In genomic region chr9:127706836-127707241, GRCh38 we compare ENCODE assay signal across 15 cellular contexts. TPM values are rescaled to one million over a fixed set of nuclear protein-coding genes. Genes with fewer than 3 reads are reported as not detected.
DNase-seq lines count a peak whose midpoint lies in the region; ATAC-seq and TF ChIP-seq lines count a peak whose summit lies in the region.
"Had no signal": no experiment of that assay in that cellular context is flagged by ENCODE, and none has a peak within 500 bp of the region (broad histone marks: within the 10 kb centered on the region; RNA-seq: fewer than 3 reads in every experiment).

Gene CFAP157, plus strand, starts transcription at chr9:127706988. Its CDS starts 44 bp downstream, at chr9:127707032.

- H3K79me2 ChIP-seq in HCT116 (ENCODE audit: insufficient read depth, low read length) = no peaks in the 10 kb centered on the region

- TF ChIP-seq CTCF in HCT116 (IDR thresholded peaks at IDR 0.05 in 2 of 3, conservative IDR thresholded peaks at IDR 0.05 in 1 of 3; ENCODE audit: borderline replicate concordance in 1 of 3, insufficient read depth in 1 of 3, low read depth in 2 of 3, low read length in 2 of 3) = no peak
- TF ChIP-seq CTCF in lower lobe of right lung (IDR thresholded peaks at IDR 0.05) = no peak
- TF ChIP-seq CTCF in GM20000 (IDR thresholded peaks at IDR 0.05; ENCODE audit: extremely low read depth, missing control alignments) = no peak

- no peak for TF ChIP-seq RAD21 in HCT116 (IDR thresholded peaks at IDR 0.05; ENCODE audit: low read depth)

- BruUV-seq in HCT116 (replicated peaks; lab: Mats Ljungman, UMichigan) = no TSS peak

- ATAC-seq in HCT116 (peak; percentile 58), SK-N-SH treated with all-trans-retinoic acid at 6 μM for 48 hours (peak; percentile 67), lower lobe of right lung (peak; percentile 31 to 40), GM21526 (IDR thresholded peaks at IDR 0.05; ENCODE audit: low FRiP score, unreplicated experiment) (no peak), HG03280 (IDR thresholded peaks at IDR 0.05; ENCODE audit: unreplicated experiment) (no peak)

- H3K9me3 ChIP-seq in HCT116 (ENCODE audit: control insufficient read depth in 1 of 2, insufficient read depth in 1 of 2, low read depth in 1 of 2, low read length in 2 of 2) (no peaks in the 10 kb centered on the region), lower lobe of right lung (no peaks in the 10 kb centered on the region)
- H3K9me3 ChIP-seq: thoracic aorta had no signal

- TF ChIP-seq POLR2A in HCT116 (IDR thresholded peaks at IDR 0.05; ENCODE audit: borderline replicate concordance, extremely low read depth, insufficient read depth, insufficient read length) = no peak

- 0 out of 4 replicates have a peak within 1 kb of the TSS, but pooled peaks of 1 of the 2 experiments have one; percentile 2 for H3K4me3 ChIP-seq in HCT116 (replicated peaks in 1 of 2; ENCODE audit: low read depth in 1 of 2, low read length in 2 of 2)
- no peak within 1 kb of the TSS for H3K4me3 ChIP-seq in lower lobe of right lung
- H3K4me3 ChIP-seq: dorsolateral prefrontal cortex, thoracic aorta had no signal

- intact Hi-C loops in HCT116 (cut with micrococcal nuclease) = loop anchor here (1.0 kb wide), 1 partner anchor 27 kb away; no protein-coding TSS in a partner anchor
- intact Hi-C loops in lower lobe of right lung (cut with DNase I) = no loop called here

- H3K27me3 ChIP-seq in HCT116 (ENCODE audit: insufficient read depth, low read length) (no peaks in the 10 kb centered on the region), lower lobe of right lung (ENCODE audit: low read depth) (no peaks in the 10 kb centered on the region)
- H3K27me3 ChIP-seq: dorsolateral prefrontal cortex had no signal

- RAD21 ChIA-PET in HCT116 (lab: Charles Lee; ENCODE audit: low non-redundant PET in 1 of 2, low total read pairs in 2 of 2, uncharacterized antibody in 2 of 2, unreplicated experiment in 2 of 2) = interaction anchor here in 1 of 2 experiments (1.2 kb wide), 1 partner anchor 28 kb away, joined by 3 read pairs; the partner anchor contains the start of gene TOR2A

- CTCF ChIA-PET in HCT116 (lab: Charles Lee) = interaction anchor here (1.5 kb wide), 1 partner anchor 28 kb away, joined by 6 read pairs; the partner anchor contains the start of gene TOR2A

- peaks cover 9 to 24% of the 10 kb centered on the region in 2 experiments; a peak in 3 of 4 replicates for H3K4me1 ChIP-seq in HCT116 (ENCODE audit: control insufficient read depth in 1 of 2, insufficient read depth in 2 of 2, low read length in 2 of 2)
- no peaks in the 10 kb centered on the region for H3K4me1 ChIP-seq in lower lobe of right lung

- no peak within 1 kb of the TSS for H3K27ac ChIP-seq in HCT116 (ENCODE audit: low read depth, low read length)
- no peak within 1 kb of the TSS for H3K27ac ChIP-seq in lower lobe of right lung
- H3K27ac ChIP-seq: thoracic aorta had no signal

- H3K36me3 ChIP-seq in HCT116 (ENCODE audit: control insufficient read depth in 1 of 2, insufficient read depth in 2 of 2, low read length in 2 of 2) = no peaks in the 10 kb centered on the region
- peaks cover 3% of the 10 kb centered on the region for H3K36me3 ChIP-seq in lower lobe of right lung
- H3K36me3 ChIP-seq: thoracic aorta had no signal

- no peaks in the 10 kb centered on the region for H4K20me1 ChIP-seq in HCT116 (ENCODE audit: insufficient read depth)

- H3K9ac ChIP-seq in HCT116 (ENCODE audit: low read length) = no peak within 1 kb of the TSS

- DNase-seq in DMS53 (lab: John Stamatoyannopoulos, UW) (peak; percentile 76), DMS53 treated with DMSO at 0.1 percent for 48 hours (lab: John Stamatoyannopoulos, UW; ENCODE audit: unreplicated experiment) (no peak), HCT116 (ENCODE audit: low read depth, low spot score) (no peak), lower lobe of right lung (no peak), GM20000 (ENCODE audit: low spot score) (no peak)
- DNase-seq: dorsolateral prefrontal cortex; GF-D8; NCI-H1436 treated with DMSO at 0.1 percent for 48 hours; stimulated activated CD4-positive, alpha-beta T cell treated with anti-CD3 and anti-CD28 coated beads, Interleukin-4, amount 100 ng/mL, for 1 hour had no signal

- no peak within 1 kb of the TSS for H2AFZ ChIP-seq in HCT116 (ENCODE audit: low read depth, low read length, poor library complexity, severe bottlenecking)

- peak within 1 kb of the TSS; percentile 31 for H3K4me2 ChIP-seq in HCT116 (ENCODE audit: low read length)

- H3K9me2 ChIP-seq in HCT116 (ENCODE audit: insufficient read depth) = no peaks in the 10 kb centered on the region

- POLR2A ChIA-PET in HCT116 (lab: Charles Lee) = no interaction called here

TF ChIP-seq in HCT116, 20 proteins besides CTCF, POLR2A, EP300 and RAD21 (continues in another document):
- peak; percentile 22; the same call in 1 of the 2 replicates for TF ChIP-seq ZFX (IDR thresholded peaks at IDR 0.05)
- TF ChIP-seq REST (IDR thresholded peaks at IDR 0.05; ENCODE audit: low read depth) = no peak

TF ChIP-seq in SK-N-SH treated with all-trans-retinoic acid at 6 μM for 48 hours, 23 proteins besides CTCF, POLR2A, EP300 and RAD21:
- TF ChIP-seq ZC3H10 (CRISPR knock-in tag; IDR thresholded peaks at IDR 0.05) = no peak
- no peak for TF ChIP-seq TCF4 (CRISPR knock-in tag; IDR thresholded peaks at IDR 0.05; ENCODE audit: borderline replicate concordance)
- TF ChIP-seq TOX (CRISPR knock-in tag; IDR thresholded peaks at IDR 0.05; ENCODE audit: borderline replicate concordance) = no peak

RNA-seq across cellular contexts. Expression of gene CFAP157, which starts in this region (rescaled TPM):
- 0.22 TPM for total RNA-seq in HCT116 (2021; ENCODE audit: unreplicated experiment)
- 1.00 and 1.0 TPM in 2 replicates for polyA plus RNA-seq in HCT116 (2012)
- 25.9 TPM for total RNA-seq in lower lobe of right lung
- total RNA-seq: A172; T-helper 2 cell treated with Interferon-gamma antibody and Interleukin-4, amounts not matched to agents 100 ng/mL and 5 ng/mL, for 36 hours had no signal

Comparison
In these comparisons a context has a peak if more than half of its experiments do, and no peak if none do; other contexts are left out.
1. RNA of gene CFAP157 (total RNA-seq): 25.9 TPM in lower lobe of right lung (single experiment); 0.22 TPM in HCT116 (single experiment); every median in the first group is over 10 times any median in the second.
2. ATAC-seq: peak in HCT116 (single experiment), SK-N-SH treated with all-trans-retinoic acid at 6 μM for 48 hours (single experiment) and lower lobe of right lung (2 of 2); none in GM21526 (single experiment) and HG03280 (single experiment).